Comparison of ENCODE assay signal across 8 cellular contexts in genomic region chr14:76784881-76785280, GRCh38. TPM values are rescaled to one million over a fixed set of nuclear protein-coding genes. Genes with fewer than 3 reads are reported as not detected.
A peak's percentile ranks its signal among the peaks of the same experiment; 100 is the strongest.
DNase-seq lines count a peak whose midpoint lies in the region; ATAC-seq and TF ChIP-seq lines count a peak whose summit lies in the region.

No MANE protein-coding gene starts in this region.

- no peak overlapping the region for H3K27ac ChIP-seq in CD8-positive, alpha-beta T cell (ENCODE audit: low read depth, low read length)
- no peak overlapping the region for H3K27ac ChIP-seq in RWPE1
- H3K27ac ChIP-seq in trophoblast cell (ENCODE audit: low read depth, low read length), result no peak overlapping the region

- no peak overlapping the region for H2AFZ ChIP-seq in trophoblast cell (ENCODE audit: insufficient read depth, low read length, poor library complexity)

- H3K9me3 Mint-ChIP-seq in CD8-positive, alpha-beta T cell, result no peaks in the 10 kb centered on the region
- H3K9me3 Mint-ChIP-seq in activated naive CD4-positive, alpha-beta T cell treated with anti-CD3 and anti-CD28 coated beads for 36 hours, result no peaks in the 10 kb centered on the region
- peaks cover 4% of the 10 kb centered on the region for H3K9me3 Mint-ChIP-seq in glutamatergic neuron (ENCODE audit: unreplicated experiment)

- no peak overlapping the region for H2BK120ac ChIP-seq in trophoblast cell (ENCODE audit: insufficient read depth, low read length, poor library complexity)

- H3K9me3 ChIP-seq in CD8-positive, alpha-beta T cell (ENCODE audit: low read length), result no peaks in the 10 kb centered on the region
- no peaks in the 10 kb centered on the region for H3K9me3 ChIP-seq in trophoblast cell (ENCODE audit: insufficient read depth, low read depth, low read length)

- POLR2A ChIA-PET in CD8-positive, alpha-beta T cell (lab: Charles Lee), result no interaction called here
- POLR2A ChIA-PET in RWPE1 (lab: Yijun Ruan, JAX; ENCODE audit: low non-redundant PET), result no interaction called here

- no peak overlapping the region for H3K4me3 ChIP-seq in CD8-positive, alpha-beta T cell (ENCODE audit: low read depth, low read length)
- no peak overlapping the region for H3K4me3 ChIP-seq in LNCaP clone FGC (ENCODE audit: low read depth, low read length)
- no peak overlapping the region for H3K4me3 ChIP-seq in trophoblast cell (ENCODE audit: low read depth, low read length)

- H3K27me3 ChIP-seq in CD8-positive, alpha-beta T cell (ENCODE audit: insufficient read depth, low read length), result no peaks in the 10 kb centered on the region
- H3K27me3 ChIP-seq in trophoblast cell (ENCODE audit: insufficient read depth, low read length), result no peaks in the 10 kb centered on the region

- intact Hi-C loops in CD8-positive, alpha-beta T cell (cut with DNase I, micrococcal nuclease), result loop anchor here (1.0 to 2.0 kb wide), 2 partner anchors 74 to 75 kb away; no protein-coding TSS in a partner anchor
- intact Hi-C loops in activated naive CD4-positive, alpha-beta T cell treated with anti-CD3 and anti-CD28 coated beads for 36 hours (cut with micrococcal nuclease), result loop anchor here (1.0 to 2.0 kb wide), 2 partner anchors 26 to 75 kb away; no protein-coding TSS in a partner anchor

- H3K36me3 ChIP-seq in CD8-positive, alpha-beta T cell (ENCODE audit: insufficient read depth, low read length), result peaks cover 19% of the 10 kb centered on the region
- peaks cover 27 to 33% of the 10 kb centered on the region in 2 experiments for H3K36me3 ChIP-seq in trophoblast cell (ENCODE audit: control insufficient read depth in 1 of 2, insufficient read depth in 2 of 2, low read length in 2 of 2)

- peaks cover 79% of the 10 kb centered on the region for H3K36me3 Mint-ChIP-seq in CD8-positive, alpha-beta T cell
- H3K36me3 Mint-ChIP-seq in activated naive CD4-positive, alpha-beta T cell treated with anti-CD3 and anti-CD28 coated beads for 36 hours (ENCODE audit: low read depth), result peaks cover 17% of the 10 kb centered on the region
- H3K36me3 Mint-ChIP-seq in glutamatergic neuron (ENCODE audit: unreplicated experiment), result no peaks in the 10 kb centered on the region

- no peak overlapping the region for H3K23ac ChIP-seq in trophoblast cell (ENCODE audit: low read length)

- no CpG with 5 or more reads among the region's 2 CpGs for WGBS in trophoblast cell (ENCODE audit: extremely low coverage, insufficient coverage, insufficient read length)

- no peak overlapping the region for H3K4ac ChIP-seq in trophoblast cell (ENCODE audit: low read depth, low read length)

- no peak overlapping the region for H4K12ac ChIP-seq in trophoblast cell (ENCODE audit: low read depth, low read length)

- H3K79me1 ChIP-seq in trophoblast cell (ENCODE audit: low read length), result no peaks in the 10 kb centered on the region

- no peak overlapping the region for H3K4me2 ChIP-seq in trophoblast cell (ENCODE audit: low read length)

- H2AK5ac ChIP-seq in trophoblast cell (ENCODE audit: low read length), result no peak overlapping the region

- H4K8ac ChIP-seq in trophoblast cell (ENCODE audit: low read depth, low read length), result no peak overlapping the region

- TF ChIP-seq CTCF in CD8-positive, alpha-beta T cell (IDR thresholded peaks at IDR 0.05), result peak; percentile 60
- TF ChIP-seq CTCF in GM20000 (IDR thresholded peaks at IDR 0.05; ENCODE audit: extremely low read depth, missing control alignments) (peak; percentile 77), LNCaP clone FGC (IDR thresholded peaks at IDR 0.05; ENCODE audit: control insufficient read depth, extremely low read depth, insufficient read depth) (peak; percentile 62), RWPE1 (conservative IDR thresholded peaks at IDR 0.05; ENCODE audit: low read depth) (peak; percentile 40), glutamatergic neuron (IDR thresholded peaks at IDR 0.05; ENCODE audit: partially characterized antibody, unreplicated experiment) (peak; percentile 80)

- peak; percentile 9 to 63 (median 45) for DNase-seq in CD8-positive, alpha-beta T cell
- peak; percentile 87 for DNase-seq in GM20000 (ENCODE audit: low spot score)
- peak; percentile 11 for DNase-seq in LNCaP clone FGC (ENCODE audit: low read depth)
- DNase-seq in RWPE1 (ENCODE audit: low spot score), result peak; percentile 86
- DNase-seq in activated naive CD4-positive, alpha-beta T cell treated with anti-CD3 and anti-CD28 coated beads for 36 hours, result peak; percentile 80
- peak; percentile 87 for DNase-seq in glutamatergic neuron
- peak; percentile 50 to 77 for DNase-seq in trophoblast cell

- H2BK12ac ChIP-seq in trophoblast cell (ENCODE audit: low read length), result no peak overlapping the region

- no peak overlapping the region for H3K4me3 Mint-ChIP-seq in CD8-positive, alpha-beta T cell
- H3K4me3 Mint-ChIP-seq in activated naive CD4-positive, alpha-beta T cell treated with anti-CD3 and anti-CD28 coated beads for 36 hours, result no peak overlapping the region
- H3K4me3 Mint-ChIP-seq in glutamatergic neuron (ENCODE audit: unreplicated experiment), result no peak overlapping the region

- H2BK5ac ChIP-seq in trophoblast cell (ENCODE audit: low read depth, low read length, poor library complexity), result no peak overlapping the region

- no peak overlapping the region for H4K91ac ChIP-seq in trophoblast cell (ENCODE audit: low read depth, low read length)

- H3K9ac ChIP-seq in trophoblast cell (ENCODE audit: low read length), result no peak overlapping the region

- ATAC-seq in CD8-positive, alpha-beta T cell, result peak; percentile 93
- ATAC-seq in HG03354 (IDR thresholded peaks at IDR 0.05; ENCODE audit: poor library complexity, severe bottlenecking, unreplicated experiment), result no peak

- no peaks in the 10 kb centered on the region for H3K79me2 ChIP-seq in trophoblast cell (ENCODE audit: control insufficient read depth, insufficient read depth, low read length, poor library complexity)

- peaks cover 3% of the 10 kb centered on the region for H3K4me1 Mint-ChIP-seq in CD8-positive, alpha-beta T cell (ENCODE audit: low read depth)
- H3K4me1 Mint-ChIP-seq in activated naive CD4-positive, alpha-beta T cell treated with anti-CD3 and anti-CD28 coated beads for 36 hours (ENCODE audit: low read depth), result peaks cover 19% of the 10 kb centered on the region
- H3K4me1 Mint-ChIP-seq in glutamatergic neuron (ENCODE audit: low read depth, unreplicated experiment), result peaks cover 27% of the 10 kb centered on the region

- CTCF ChIA-PET in CD8-positive, alpha-beta T cell (lab: Charles Lee), result interaction anchor here (0.6 to 4.0 kb wide), 8 partner anchors 9 to 231 kb away, joined by 3 to 27 read pairs (median 4); partner anchors contain the start of gene ANGEL1
- CTCF ChIA-PET in RWPE1 (lab: Yijun Ruan, JAX), result interaction anchor here (0.5 to 1.9 kb wide), 7 partner anchors 10 to 712 kb away, joined by 3 to 10 read pairs (median 3); no protein-coding TSS in a partner anchor
- CTCF ChIA-PET in activated naive CD4-positive, alpha-beta T cell treated with anti-CD3 and anti-CD28 coated beads for 36 hours (lab: Charles Lee), result interaction anchor here (0.7 to 7.7 kb wide), 19 partner anchors 8 to 137 kb away, joined by 3 to 76 read pairs (median 4); partner anchors contain the start of gene ANGEL1

- peak overlapping the region; percentile 16 for H3K27ac Mint-ChIP-seq in CD8-positive, alpha-beta T cell
- H3K27ac Mint-ChIP-seq in activated naive CD4-positive, alpha-beta T cell treated with anti-CD3 and anti-CD28 coated beads for 36 hours, result no peak overlapping the region
- peak overlapping the region; percentile 55 for H3K27ac Mint-ChIP-seq in glutamatergic neuron (ENCODE audit: unreplicated experiment)

- H3K4me1 ChIP-seq in CD8-positive, alpha-beta T cell (ENCODE audit: insufficient read depth, low read length), result no peaks in the 10 kb centered on the region
- H3K4me1 ChIP-seq in trophoblast cell (ENCODE audit: control insufficient read depth in 1 of 2, insufficient read depth in 2 of 2, low read length in 2 of 2), result no peaks in the 10 kb centered on the region

- H3K14ac ChIP-seq in trophoblast cell (ENCODE audit: low read length), result no peak overlapping the region

- no peaks in the 10 kb centered on the region for H3K27me3 Mint-ChIP-seq in CD8-positive, alpha-beta T cell (ENCODE audit: low read depth)
- no peaks in the 10 kb centered on the region for H3K27me3 Mint-ChIP-seq in activated naive CD4-positive, alpha-beta T cell treated with anti-CD3 and anti-CD28 coated beads for 36 hours (ENCODE audit: low read depth)
- peaks cover 10% of the 10 kb centered on the region for H3K27me3 Mint-ChIP-seq in glutamatergic neuron (ENCODE audit: unreplicated experiment)

- no peak overlapping the region for H3K18ac ChIP-seq in trophoblast cell (ENCODE audit: low read length)

RNA-seq across cellular contexts. Expression of gene VASH1, which starts 23.6 kb away (rescaled TPM):
- total RNA-seq in CD8-positive, alpha-beta T cell, result 1 to 10 TPM; 3.0 to 4.0 TPM
- total RNA-seq in activated naive CD4-positive, alpha-beta T cell treated with anti-CD3 and anti-CD28 coated beads for 36 hours, result 1 to 10 TPM in 1 of 2 experiments, under 1 TPM in 1; 0.86 to 1.2 TPM
- 149 TPM for total RNA-seq in glutamatergic neuron (ENCODE audit: unreplicated experiment)
- 3.8 and 3.9 TPM in 2 replicates for polyA plus RNA-seq in trophoblast cell (2013)

RNA-seq across cellular contexts. Expression of gene ANGEL1, which starts 27.8 kb away (rescaled TPM):
- 1 to 10 TPM; 6.4 to 6.6 TPM for total RNA-seq in CD8-positive, alpha-beta T cell
- 10 to 100 TPM; 17.0 to 19.8 TPM for total RNA-seq in activated naive CD4-positive, alpha-beta T cell treated with anti-CD3 and anti-CD28 coated beads for 36 hours
- 13.6 TPM for total RNA-seq in glutamatergic neuron (ENCODE audit: unreplicated experiment)
- polyA plus RNA-seq in trophoblast cell (2013), result 6.4 TPM in 2 replicates

RNA-seq across cellular contexts. Expression of gene LRRC74A, which starts 41.3 kb away (rescaled TPM):
- not detected for total RNA-seq in CD8-positive, alpha-beta T cell
- total RNA-seq in activated naive CD4-positive, alpha-beta T cell treated with anti-CD3 and anti-CD28 coated beads for 36 hours, result not detected
- total RNA-seq in glutamatergic neuron (ENCODE audit: unreplicated experiment), result not detected
- not detected in 2 replicates for polyA plus RNA-seq in trophoblast cell (2013)

Comparison
In these comparisons a context has a peak if more than half of its experiments do, and no peak if none do; other contexts are left out.
1. DNase-seq: peak in every context shown above with its lines; median percentile 87 in GM20000; 87 in glutamatergic neuron; 86 in RWPE1; 80 in activated naive CD4-positive, alpha-beta T cell treated with anti-CD3 and anti-CD28 coated beads for 36 hours; 64 in trophoblast cell; 45 in CD8-positive, alpha-beta T cell; 11 in LNCaP clone FGC.
2. RNA of gene VASH1, which starts 23.6 kb away (total RNA-seq): 149 TPM in glutamatergic neuron (single experiment); 3.0 to 4.0 TPM in CD8-positive, alpha-beta T cell and 0.86 to 1.2 TPM in activated naive CD4-positive, alpha-beta T cell treated with anti-CD3 and anti-CD28 coated beads for 36 hours; every median in the first group is over 10 times any median in the second.
3. Peak in every context shown above with its lines, with median percentiles within 50 percentile points of each other: CTCF ChIP-seq.